ENCODE assay signal across 21 cellular contexts in the genomic region with DNA sequence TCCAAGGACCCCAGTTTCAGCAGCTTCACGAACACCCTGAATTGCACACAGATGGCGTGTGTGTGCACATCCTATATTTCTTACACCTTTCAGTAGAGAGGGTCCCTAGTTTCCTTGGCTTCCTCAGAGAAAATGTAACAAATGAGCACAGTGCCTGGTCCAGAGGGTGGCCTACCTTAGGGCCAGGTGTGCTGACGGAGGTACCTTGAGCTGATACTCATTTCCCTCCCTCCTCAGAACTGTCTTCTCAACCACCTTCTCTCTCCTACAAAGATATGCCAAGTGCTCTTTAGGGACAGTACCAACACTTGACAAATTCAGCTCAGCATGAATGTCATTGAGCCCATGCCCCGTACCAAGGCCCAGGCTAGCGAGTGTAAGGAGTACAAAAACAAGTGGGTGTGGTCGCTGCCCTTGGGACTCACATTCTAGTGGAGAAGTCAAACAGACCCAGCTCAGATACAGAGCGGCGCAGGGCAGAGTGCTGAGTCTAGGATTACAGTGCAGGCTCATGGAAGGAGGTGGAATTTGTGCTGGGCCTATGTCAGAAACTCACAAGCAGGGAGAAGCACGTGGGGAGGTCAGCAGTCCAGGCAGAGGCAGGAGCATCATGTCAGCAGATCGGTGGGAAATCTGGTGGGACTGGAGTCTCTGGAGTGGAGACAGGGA. TPM values are rescaled to one million over a fixed set of nuclear protein-coding genes. Genes with fewer than 3 reads are reported as not detected.
DNase-seq lines count a peak whose midpoint lies in the region; ATAC-seq, FAIRE-seq and TF ChIP-seq lines count a peak whose summit lies in the region.
"Had no signal": no experiment of that assay in that cellular context is flagged by ENCODE, and none has a peak within 500 bp of the region (broad histone marks: within the 10 kb centered on the region; RNA-seq: fewer than 3 reads in every experiment).

No MANE protein-coding gene starts in this region.

- H3K79me2 ChIP-seq in HepG2 (ENCODE audit: insufficient read depth, low read length), result no peaks in the 10 kb centered on the region

- peak; percentile 54 for FAIRE-seq in HepG2 (lab: Jason Lieb, UNC)
- FAIRE-seq: GM18507, islet of Langerhans had no signal

- TF ChIP-seq EP300 in HepG2 (IDR thresholded peaks at IDR 0.05; ENCODE audit: low read depth in 2 of 2, low read length in 2 of 2), result no peak
- no peak for TF ChIP-seq EP300 in HepG2 (CRISPR knock-in tag; IDR thresholded peaks at IDR 0.05; ENCODE audit: borderline replicate concordance)
- TF ChIP-seq EP300 in upper lobe of left lung (IDR thresholded peaks at IDR 0.05), result no peak

- in situ Hi-C loops in HepG2 (cut with HindIII; ENCODE audit: extremely low pct_ligation_motif_present, low pct_unique_long_range_greater_than_20kb), result no loop called here

- POLR2A ChIA-PET in WTC11 (lab: Charles Lee), result no interaction called here
- POLR2A ChIA-PET in HepG2 (lab: Yijun Ruan, JAX), result interaction anchor here (1.5 to 2.8 kb wide), 3 partner anchors 10 to 45 kb away, joined by 5 to 21 read pairs (median 7); a partner anchor contains a TSS

- no peak overlapping the region for H3K9ac ChIP-seq in HepG2 (ENCODE audit: insufficient read depth, low read depth, low read length)
- H3K9ac ChIP-seq: neural progenitor cell had no signal

- H3K36me3 Mint-ChIP-seq in activated naive CD4-positive, alpha-beta T cell treated with anti-CD3 and anti-CD28 coated beads, Interleukin-2, amount 50 U/mL, for 24 hours, result peaks cover 30% of the 10 kb centered on the region
- peaks cover 50% of the 10 kb centered on the region for H3K36me3 Mint-ChIP-seq in WTC11

- WGBS in HepG2 (ENCODE audit: low lambda C conversion rate), result 68% methylated on average over 10 of the region's 10 CpGs
- WGBS in upper lobe of left lung, 2 donors, result 75 to 93% methylated on average over 10 of the region's 10 CpGs

- no peaks in the 10 kb centered on the region for H3K27me3 Mint-ChIP-seq in activated naive CD4-positive, alpha-beta T cell treated with anti-CD3 and anti-CD28 coated beads, Interleukin-2, amount 50 U/mL, for 24 hours
- no peaks in the 10 kb centered on the region for H3K27me3 Mint-ChIP-seq in WTC11 (ENCODE audit: low read depth)
- H3K27me3 Mint-ChIP-seq: memory B cell had no signal

- H3K27ac ChIP-seq in HepG2 (ENCODE audit: extremely low read length, insufficient read depth, low read length) (peak overlapping the region; percentile 32), upper lobe of left lung (no peak overlapping the region)
- H3K27ac ChIP-seq: heart left ventricle, neural progenitor cell, WERI-Rb-1 had no signal

- H3K27me3 ChIP-seq in HepG2 (ENCODE audit: control insufficient read depth in 1 of 2, insufficient read depth in 2 of 2, low read length in 2 of 2), result no peaks in the 10 kb centered on the region
- H3K27me3 ChIP-seq in upper lobe of left lung, result no peaks in the 10 kb centered on the region
- H3K27me3 ChIP-seq: heart left ventricle, neural progenitor cell had no signal

- TF ChIP-seq POLR2A in HepG2 (IDR thresholded peaks at IDR 0.05; ENCODE audit: insufficient read depth in 1 of 2, low read depth in 2 of 2, low read length in 2 of 2) (no peak), upper lobe of left lung (IDR thresholded peaks at IDR 0.05) (no peak)

- peaks cover 13% of the 10 kb centered on the region for H3K4me1 Mint-ChIP-seq in activated naive CD4-positive, alpha-beta T cell treated with anti-CD3 and anti-CD28 coated beads, Interleukin-2, amount 50 U/mL, for 24 hours
- H3K4me1 Mint-ChIP-seq in WTC11, result no peaks in the 10 kb centered on the region
- H3K4me1 Mint-ChIP-seq: memory B cell, neural progenitor cell had no signal

- no peaks in the 10 kb centered on the region for H3K9me3 ChIP-seq in HepG2 (ENCODE audit: low read length)
- no peaks in the 10 kb centered on the region for H3K9me3 ChIP-seq in upper lobe of left lung
- H3K9me3 ChIP-seq: heart left ventricle had no signal

- no peak for ATAC-seq in WTC11
- ATAC-seq in HepG2, result peak; percentile 95
- ATAC-seq in upper lobe of left lung (ENCODE audit: low FRiP score in 2 of 2), result peak; percentile 51 to 53

- H3K36me3 ChIP-seq in HepG2 (replicated peaks in 1 of 2; ENCODE audit: control insufficient read depth in 1 of 2, insufficient read depth in 2 of 2, low read length in 2 of 2) (peaks cover 23 to 59% of the 10 kb centered on the region in 2 experiments), upper lobe of left lung (peaks cover 44 to 95% (median 51%) of the 10 kb centered on the region in 4 donors)
- H3K36me3 ChIP-seq: neural progenitor cell had no signal

- CTCF ChIA-PET in WTC11 (lab: Charles Lee) (no interaction called here), HepG2 (lab: Yijun Ruan, JAX; ENCODE audit: low intra/inter-chr PET ratio, low total read pairs) (no interaction called here)

- no peaks in the 10 kb centered on the region for H4K20me1 ChIP-seq in HepG2 (ENCODE audit: insufficient read depth, low read length)

- no peak overlapping the region for H3K4me2 ChIP-seq in HepG2 (ENCODE audit: low read depth, low read length)
- H3K4me2 ChIP-seq: neural progenitor cell had no signal

- H3K9me3 Mint-ChIP-seq in activated naive CD4-positive, alpha-beta T cell treated with anti-CD3 and anti-CD28 coated beads, Interleukin-2, amount 50 U/mL, for 24 hours, result no peaks in the 10 kb centered on the region
- no peaks in the 10 kb centered on the region for H3K9me3 Mint-ChIP-seq in WTC11
- H3K9me3 Mint-ChIP-seq: memory B cell, neural progenitor cell had no signal

- H3K4me3 Mint-ChIP-seq in activated naive CD4-positive, alpha-beta T cell treated with anti-CD3 and anti-CD28 coated beads, Interleukin-2, amount 50 U/mL, for 24 hours, result no peak overlapping the region
- no peak overlapping the region for H3K4me3 Mint-ChIP-seq in WTC11
- H3K4me3 Mint-ChIP-seq: memory B cell, neural progenitor cell had no signal

- BruUV-seq in HepG2 (replicated peaks; lab: Mats Ljungman, UMichigan), result no TSS peak

- peaks cover 23% of the 10 kb centered on the region for H3K4me1 ChIP-seq in HepG2 (ENCODE audit: insufficient read depth, low read length)
- H3K4me1 ChIP-seq in upper lobe of left lung, result no peaks in the 10 kb centered on the region
- H3K4me1 ChIP-seq: heart left ventricle, neural progenitor cell had no signal

- no peak for DNase-seq in activated naive CD4-positive, alpha-beta T cell treated with Interleukin-2 at 50 U/mL for 16 hours
- DNase-seq in WTC11 (ENCODE audit: low spot score) (no peak), HepG2 (ENCODE audit: low spot score) (peak; percentile 75), upper lobe of left lung (no peak), iPS-NIHi7 (ENCODE audit: extremely low spot score) (no peak), DMS 273 (lab: John Stamatoyannopoulos, UW; ENCODE audit: unreplicated experiment) (no peak), CD1c-positive myeloid dendritic cell (ENCODE audit: extremely low spot score) (no peak)
- DNase-seq: activated CD8-positive, alpha-beta memory T cell treated with anti-CD3 and anti-CD28 coated beads for 24 hours; amniotic stem cell; COR-L47; heart left ventricle; NCI-H1694; RPMI8226; stimulated activated CD4-positive, alpha-beta T cell treated with anti-CD3 and anti-CD28 coated beads, Interleukin-12 subunit alpha, Interleukin-12 subunit beta, amount 100 ng/mL, for 4 hours; SW 1271; WERI-Rb-1 had no signal

- no peak overlapping the region for H3K4me3 ChIP-seq in HepG2 (replicated peaks in 1 of 3; ENCODE audit: insufficient read depth in 1 of 3, low read depth in 2 of 3, low read length in 3 of 3)
- H3K4me3 ChIP-seq in upper lobe of left lung, result no peak overlapping the region
- H3K4me3 ChIP-seq: heart left ventricle, neural progenitor cell had no signal

- H2AFZ ChIP-seq in HepG2 (ENCODE audit: low read length), result no peak overlapping the region
- H2AFZ ChIP-seq: neural progenitor cell had no signal

- intact Hi-C loops in HepG2 (cut with micrococcal nuclease; ENCODE audit: unreplicated experiment), result no loop called here

- H3K27ac Mint-ChIP-seq in activated naive CD4-positive, alpha-beta T cell treated with anti-CD3 and anti-CD28 coated beads, Interleukin-2, amount 50 U/mL, for 24 hours, result peak overlapping the region; percentile 69
- peak overlapping the region; percentile 89 for H3K27ac Mint-ChIP-seq in WTC11
- H3K27ac Mint-ChIP-seq: memory B cell, neural progenitor cell had no signal

- TF ChIP-seq CTCF in WTC11 (IDR thresholded peaks at IDR 0.05) (no peak), HepG2 (CRISPR knock-in tag; IDR thresholded peaks at IDR 0.05) (no peak), upper lobe of left lung (IDR thresholded peaks at IDR 0.05) (no peak)

- no peak for TF ChIP-seq RAD21 in HepG2 (CRISPR knock-in tag; IDR thresholded peaks at IDR 0.05)

RNA-seq across cellular contexts. Expression of a gene that starts 9.6 kb away (rescaled TPM):
- total RNA-seq in WTC11 (2021), result 29.7 to 45.5 TPM (median 43.2 TPM) in 3 replicates
- 39.5 and 48.6 TPM in 2 replicates for total RNA-seq in HepG2 (2016; rRNA removed; fragmentation: Illumina TruSeq; extraction: Trizol)
- total RNA-seq in HepG2 (2016; cell fraction: cytosol; rRNA removed; fragmentation: Illumina TruSeq; extraction: Trizol; ENCODE audit: low read depth), result 13.0 and 14.5 TPM in 2 replicates
- 42.3 and 49.9 TPM in 2 replicates for total RNA-seq in HepG2 (2016; cell fraction: insoluble cytoplasmic fraction; rRNA removed; fragmentation: Illumina TruSeq; extraction: Trizol)
- 29.2 and 32.0 TPM in 2 replicates for total RNA-seq in HepG2 (2016; cell fraction: membrane; rRNA removed; fragmentation: Illumina TruSeq; extraction: Trizol)
- total RNA-seq in HepG2 (2016; cell fraction: nucleus; rRNA removed; fragmentation: Illumina TruSeq; extraction: Trizol), result 25.4 and 25.5 TPM in 2 replicates
- polyA plus RNA-seq in HepG2 (2011; rRNA removed), result 35.6 and 37.8 TPM in 2 replicates
- 25.0 and 32.1 TPM in 2 replicates for polyA plus RNA-seq in HepG2 (2011; cell fraction: cytosol; rRNA removed)
- 31.4 and 44.9 TPM in 2 replicates for polyA plus RNA-seq in HepG2 (2011; cell fraction: nucleus; rRNA removed)
- 33.2 and 56.4 TPM in 2 replicates for polyA plus RNA-seq in HepG2 (2012)
- polyA plus RNA-seq in HepG2 (2016; cell fraction: cytosol; fragmentation: Illumina TruSeq; extraction: Trizol; ENCODE audit: low read depth), result 12.2 and 18.6 TPM in 2 replicates
- 57.7 and 60.4 TPM in 2 replicates for polyA plus RNA-seq in HepG2 (2016; cell fraction: insoluble cytoplasmic fraction; fragmentation: Illumina TruSeq; extraction: Trizol; ENCODE audit: low read depth)
- polyA plus RNA-seq in HepG2 (2016; cell fraction: membrane; fragmentation: Illumina TruSeq; extraction: Trizol; ENCODE audit: low read depth), result 24.1 and 29.1 TPM in 2 replicates
- 40.4 and 41.8 TPM in 2 replicates for polyA plus RNA-seq in HepG2 (2016; cell fraction: nucleus; fragmentation: Illumina TruSeq; extraction: Trizol; ENCODE audit: insufficient read depth, low read depth)
- polyA minus RNA-seq in HepG2 (2011; rRNA and poly(A)+ RNA removed; ENCODE audit: low replicate concordance), result 7.2 and 21.2 TPM in 2 replicates
- 12.7 and 16.3 TPM in 2 replicates for polyA minus RNA-seq in HepG2 (2011; cell fraction: cytosol; rRNA and poly(A)+ RNA removed)
- polyA minus RNA-seq in HepG2 (2011; cell fraction: nucleus; rRNA and poly(A)+ RNA removed), result 34.6 and 42.1 TPM in 2 replicates
- 10 to 100 TPM in 3 of 6 donors, 1 to 10 TPM in 3; 6.3 to 16.8 (median 11.2) TPM for total RNA-seq in upper lobe of left lung

RNA-seq across cellular contexts. Expression of a gene that starts 40.6 kb away (rescaled TPM):
- total RNA-seq in WTC11 (2021) (8.7 to 11.8 TPM (median 11.3 TPM) in 3 replicates), HepG2 (2016; rRNA removed; fragmentation: Illumina TruSeq; extraction: Trizol) (10.3 and 15.0 TPM in 2 replicates), upper lobe of left lung (10 to 100 TPM; 20.6 to 35.6 (median 26.6) TPM)
- 4.5 and 4.9 TPM in 2 replicates for total RNA-seq in HepG2 (2016; cell fraction: cytosol; rRNA removed; fragmentation: Illumina TruSeq; extraction: Trizol; ENCODE audit: low read depth)
- total RNA-seq in HepG2 (2016; cell fraction: insoluble cytoplasmic fraction; rRNA removed; fragmentation: Illumina TruSeq; extraction: Trizol), result 10.6 and 13.6 TPM in 2 replicates
- total RNA-seq in HepG2 (2016; cell fraction: membrane; rRNA removed; fragmentation: Illumina TruSeq; extraction: Trizol), result 5.4 and 6.4 TPM in 2 replicates
- total RNA-seq in HepG2 (2016; cell fraction: nucleus; rRNA removed; fragmentation: Illumina TruSeq; extraction: Trizol), result 7.4 and 9.7 TPM in 2 replicates
- 9.0 and 10.7 TPM in 2 replicates for polyA plus RNA-seq in HepG2 (2011; rRNA removed)
- 6.2 and 9.2 TPM in 2 replicates for polyA plus RNA-seq in HepG2 (2011; cell fraction: cytosol; rRNA removed)
- 9.5 and 13.1 TPM in 2 replicates for polyA plus RNA-seq in HepG2 (2011; cell fraction: nucleus; rRNA removed)
- polyA plus RNA-seq in HepG2 (2012), result 7.6 and 10.8 TPM in 2 replicates
- polyA plus RNA-seq in HepG2 (2016; cell fraction: cytosol; fragmentation: Illumina TruSeq; extraction: Trizol; ENCODE audit: low read depth), result 0.89 and 0.95 TPM in 2 replicates
- 11.8 and 12.1 TPM in 2 replicates for polyA plus RNA-seq in HepG2 (2016; cell fraction: insoluble cytoplasmic fraction; fragmentation: Illumina TruSeq; extraction: Trizol; ENCODE audit: low read depth)
- polyA plus RNA-seq in HepG2 (2016; cell fraction: membrane; fragmentation: Illumina TruSeq; extraction: Trizol; ENCODE audit: low read depth), result 2.3 and 2.7 TPM in 2 replicates
- polyA plus RNA-seq in HepG2 (2016; cell fraction: nucleus; fragmentation: Illumina TruSeq; extraction: Trizol; ENCODE audit: insufficient read depth, low read depth), result 19.4 and 21.2 TPM in 2 replicates
- 5.4 and 9.3 TPM in 2 replicates for polyA minus RNA-seq in HepG2 (2011; rRNA and poly(A)+ RNA removed; ENCODE audit: low replicate concordance)
- polyA minus RNA-seq in HepG2 (2011; cell fraction: cytosol; rRNA and poly(A)+ RNA removed), result 5.8 and 8.9 TPM in 2 replicates
- polyA minus RNA-seq in HepG2 (2011; cell fraction: nucleus; rRNA and poly(A)+ RNA removed), result 8.9 and 13.7 TPM in 2 replicates

RNA-seq across cellular contexts. Expression of a gene that starts 48.5 kb away (rescaled TPM):
- total RNA-seq in WTC11 (2021) (357 to 403 TPM (median 394 TPM) in 3 replicates), HepG2 (2016; rRNA removed; fragmentation: Illumina TruSeq; extraction: Trizol) (35.3 and 38.1 TPM in 2 replicates), upper lobe of left lung (10 to 100 TPM in 5 of 6 donors, 1 to 10 TPM in 1; 6.3 to 29.5 (median 15.1) TPM)
- total RNA-seq in HepG2 (2016; cell fraction: cytosol; rRNA removed; fragmentation: Illumina TruSeq; extraction: Trizol; ENCODE audit: low read depth), result 10.1 and 10.3 TPM in 2 replicates
- total RNA-seq in HepG2 (2016; cell fraction: insoluble cytoplasmic fraction; rRNA removed; fragmentation: Illumina TruSeq; extraction: Trizol), result 32.8 and 36.3 TPM in 2 replicates
- 12.7 and 14.0 TPM in 2 replicates for total RNA-seq in HepG2 (2016; cell fraction: membrane; rRNA removed; fragmentation: Illumina TruSeq; extraction: Trizol)
- total RNA-seq in HepG2 (2016; cell fraction: nucleus; rRNA removed; fragmentation: Illumina TruSeq; extraction: Trizol), result 13.9 and 14.1 TPM in 2 replicates
- 106 and 178 TPM in 2 replicates for polyA plus RNA-seq in HepG2 (2011; rRNA removed)
- 118 and 142 TPM in 2 replicates for polyA plus RNA-seq in HepG2 (2011; cell fraction: cytosol; rRNA removed)
- polyA plus RNA-seq in HepG2 (2011; cell fraction: nucleus; rRNA removed), result 111 and 136 TPM in 2 replicates
- polyA plus RNA-seq in HepG2 (2012), result 89.5 and 170 TPM in 2 replicates
- polyA plus RNA-seq in HepG2 (2016; cell fraction: cytosol; fragmentation: Illumina TruSeq; extraction: Trizol; ENCODE audit: low read depth), result 7.8 and 9.2 TPM in 2 replicates
- 37.3 and 40.4 TPM in 2 replicates for polyA plus RNA-seq in HepG2 (2016; cell fraction: insoluble cytoplasmic fraction; fragmentation: Illumina TruSeq; extraction: Trizol; ENCODE audit: low read depth)
- 8.6 and 9.4 TPM in 2 replicates for polyA plus RNA-seq in HepG2 (2016; cell fraction: membrane; fragmentation: Illumina TruSeq; extraction: Trizol; ENCODE audit: low read depth)
- 25.9 and 28.8 TPM in 2 replicates for polyA plus RNA-seq in HepG2 (2016; cell fraction: nucleus; fragmentation: Illumina TruSeq; extraction: Trizol; ENCODE audit: insufficient read depth, low read depth)
- polyA minus RNA-seq in HepG2 (2011; rRNA and poly(A)+ RNA removed; ENCODE audit: low replicate concordance), result 14.5 and 150 TPM in 2 replicates
- 76.6 and 136 TPM in 2 replicates for polyA minus RNA-seq in HepG2 (2011; cell fraction: cytosol; rRNA and poly(A)+ RNA removed)
- polyA minus RNA-seq in HepG2 (2011; cell fraction: nucleus; rRNA and poly(A)+ RNA removed), result 30.0 and 49.6 TPM in 2 replicates
